8 cellular contexts compared by ENCODE assay signal in genomic region chr11:706957-707816, GRCh38. TPM values are rescaled to one million over a fixed set of nuclear protein-coding genes. Genes with fewer than 3 reads are reported as not detected.
DNase-seq lines count a peak whose midpoint lies in the region; ATAC-seq and TF ChIP-seq lines count a peak whose summit lies in the region.

No MANE protein-coding gene starts in this region.

- no peaks in the 10 kb centered on the region for H3F3A ChIP-seq in PC-3 (ENCODE audit: low read length, unreplicated experiment)

- peaks cover 19% of the 10 kb centered on the region for H3K27me3 Mint-ChIP-seq in activated naive CD4-positive, alpha-beta T cell treated with anti-CD3 and anti-CD28 coated beads for 36 hours (ENCODE audit: low read depth)

- no peak overlapping the region for H3K4me3 Mint-ChIP-seq in activated naive CD4-positive, alpha-beta T cell treated with anti-CD3 and anti-CD28 coated beads for 36 hours

- H3K9me2 ChIP-seq in PC-3 (replicated peaks; ENCODE audit: low read length): no peaks in the 10 kb centered on the region

- peak; percentile 9 for ATAC-seq in PC-3
- no peak for ATAC-seq in GM18909 (IDR thresholded peaks at IDR 0.05; ENCODE audit: poor library complexity, unreplicated experiment)
- ATAC-seq in GM18511 (IDR thresholded peaks at IDR 0.05; ENCODE audit: unreplicated experiment): no peak

- no peak for TF ChIP-seq CTCF in PC-3 (conservative IDR thresholded peaks at IDR 0.05; ENCODE audit: low read depth, low read length)
- TF ChIP-seq CTCF in fibroblast of the aortic adventitia (IDR thresholded peaks at IDR 0.05; ENCODE audit: insufficient read depth, low read length): peak; percentile 27
- TF ChIP-seq CTCF in osteoblast (IDR thresholded peaks at IDR 0.05; ENCODE audit: extremely low read depth, low read depth, low read length): no peak

- peaks cover 5% of the 10 kb centered on the region for H3K4me1 Mint-ChIP-seq in activated naive CD4-positive, alpha-beta T cell treated with anti-CD3 and anti-CD28 coated beads for 36 hours (ENCODE audit: low read depth)

- DNase-seq in PC-3 (peak; percentile 31), fibroblast of the aortic adventitia (ENCODE audit: low read depth) (peak; percentile 43), osteoblast (ENCODE audit: insufficient read length, low spot score, missing footprints) (peak; percentile 95), GDM1 (lab: John Stamatoyannopoulos, UW) (no peak)
- DNase-seq in activated naive CD4-positive, alpha-beta T cell treated with anti-CD3 and anti-CD28 coated beads for 36 hours: no peak

- H3K27ac ChIP-seq in BLaER1 (no peak overlapping the region), PC-3 (ENCODE audit: low read length) (peak overlapping the region; percentile 80), osteoblast (ENCODE audit: low read depth, low read length) (no peak overlapping the region)

- peaks cover 47% of the 10 kb centered on the region for H3K79me2 ChIP-seq in PC-3 (ENCODE audit: low read length)
- H3K79me2 ChIP-seq in osteoblast (ENCODE audit: insufficient read depth, low read length): peaks cover 6% of the 10 kb centered on the region

- peaks cover 28% of the 10 kb centered on the region for H3K36me3 ChIP-seq in BLaER1
- no peaks in the 10 kb centered on the region for H3K36me3 ChIP-seq in PC-3 (ENCODE audit: low read depth, low read length)
- no peaks in the 10 kb centered on the region for H3K36me3 ChIP-seq in osteoblast (ENCODE audit: insufficient read depth, low read length)

- H3K9me3 Mint-ChIP-seq in activated naive CD4-positive, alpha-beta T cell treated with anti-CD3 and anti-CD28 coated beads for 36 hours: no peaks in the 10 kb centered on the region

- H4K20me1 ChIP-seq in BLaER1 (peaks cover 36% of the 10 kb centered on the region), PC-3 (ENCODE audit: low read length) (no peaks in the 10 kb centered on the region; the same call in 1 of the 2 replicates), osteoblast (ENCODE audit: insufficient read depth, low read length) (no peaks in the 10 kb centered on the region)

- H3K27ac Mint-ChIP-seq in activated naive CD4-positive, alpha-beta T cell treated with anti-CD3 and anti-CD28 coated beads for 36 hours: no peak overlapping the region

- POLR2A ChIA-PET in PC-3 (lab: Charles Lee; ENCODE audit: unreplicated experiment): no interaction called here

- no peak overlapping the region for H3K9ac ChIP-seq in BLaER1
- peak overlapping the region; percentile 88 for H3K9ac ChIP-seq in PC-3 (ENCODE audit: low read length)

- H3K36me3 Mint-ChIP-seq in activated naive CD4-positive, alpha-beta T cell treated with anti-CD3 and anti-CD28 coated beads for 36 hours (ENCODE audit: low read depth): no peaks in the 10 kb centered on the region

- BruUV-seq in PC-3 (replicated peaks; lab: Mats Ljungman, UMichigan): no TSS peak

- peaks cover 68% of the 10 kb centered on the region for H3K27me3 ChIP-seq in BLaER1
- no peaks in the 10 kb centered on the region for H3K27me3 ChIP-seq in PC-3 (ENCODE audit: low read length)
- H3K27me3 ChIP-seq in osteoblast (ENCODE audit: insufficient read depth, low read length): no peaks in the 10 kb centered on the region

- CTCF ChIA-PET in PC-3 (lab: Charles Lee): interaction anchor here (0.6 kb wide), 1 partner anchor 10 kb away, joined by 3 read pairs; no protein-coding TSS in a partner anchor
- CTCF ChIA-PET in activated naive CD4-positive, alpha-beta T cell treated with anti-CD3 and anti-CD28 coated beads for 36 hours (lab: Charles Lee): interaction anchor here (1.2 kb wide), 1 partner anchor 153 kb away, joined by 3 read pairs; no protein-coding TSS in a partner anchor

- intact Hi-C loops in PC-3 (cut with micrococcal nuclease): no loop called here
- intact Hi-C loops in activated naive CD4-positive, alpha-beta T cell treated with anti-CD3 and anti-CD28 coated beads for 36 hours (cut with micrococcal nuclease): no loop called here

- H3K9me3 ChIP-seq in BLaER1 (peaks cover under 1% of the 10 kb centered on the region; the same call in 1 of the 2 replicates), PC-3 (ENCODE audit: low read length) (no peaks in the 10 kb centered on the region), osteoblast (ENCODE audit: low read depth, low read length) (no peaks in the 10 kb centered on the region)

- peaks cover 42% of the 10 kb centered on the region for H3K4me1 ChIP-seq in BLaER1
- peaks cover 41% of the 10 kb centered on the region for H3K4me1 ChIP-seq in PC-3 (ENCODE audit: insufficient read depth, low read length)
- peaks cover 19% of the 10 kb centered on the region for H3K4me1 ChIP-seq in osteoblast (ENCODE audit: insufficient read depth, low read length)

- H2AFZ ChIP-seq in PC-3 (ENCODE audit: low read length): peak overlapping the region; percentile 65; the same call in 1 of the 2 replicates
- H2AFZ ChIP-seq in osteoblast (ENCODE audit: low read length): peak overlapping the region; percentile 65

- no peak overlapping the region for H3K4me3 ChIP-seq in BLaER1
- H3K4me3 ChIP-seq in PC-3 (ENCODE audit: low read length): peak overlapping the region; percentile 97
- H3K4me3 ChIP-seq in fibroblast of the aortic adventitia (ENCODE audit: low read depth, low read length): peak overlapping the region; percentile 87
- peak overlapping the region; percentile 78 for H3K4me3 ChIP-seq in osteoblast (ENCODE audit: insufficient read depth, low read length)

- peak overlapping the region; percentile 26; the same call in 1 of the 2 replicates for H3K4me2 ChIP-seq in BLaER1
- peak overlapping the region; percentile 99 for H3K4me2 ChIP-seq in PC-3 (ENCODE audit: low read length)
- H3K4me2 ChIP-seq in osteoblast (ENCODE audit: insufficient read depth, low read length): peak overlapping the region; percentile 84

RNA-seq across cellular contexts. Expression of gene EPS8L2, which starts 1.2 kb away (rescaled TPM):
- total RNA-seq in PC-3 (2014; rRNA removed): 127 and 200 TPM in 2 replicates
- total RNA-seq in fibroblast of the aortic adventitia (ENCODE audit: low replicate concordance): 47.9 and 49.2 TPM in 2 replicates
- total RNA-seq in osteoblast: 29.7 and 30.1 TPM in 2 replicates
- total RNA-seq in activated naive CD4-positive, alpha-beta T cell treated with anti-CD3 and anti-CD28 coated beads for 36 hours: 1 to 10 TPM; 7.1 to 8.1 TPM

RNA-seq across cellular contexts. Expression of gene TMEM80, which starts 11.6 kb away (rescaled TPM):
- total RNA-seq in PC-3 (2014; rRNA removed) (10.8 and 16.2 TPM in 2 replicates), fibroblast of the aortic adventitia (ENCODE audit: low replicate concordance) (3.6 and 9.4 TPM in 2 replicates), osteoblast (17.4 and 21.2 TPM in 2 replicates)
- 1 to 10 TPM; 5.6 to 6.0 TPM for total RNA-seq in activated naive CD4-positive, alpha-beta T cell treated with anti-CD3 and anti-CD28 coated beads for 36 hours

RNA-seq across cellular contexts. Expression of gene DEAF1, which starts 12.2 kb away (rescaled TPM):
- total RNA-seq in PC-3 (2014; rRNA removed) (31.9 and 42.8 TPM in 2 replicates), fibroblast of the aortic adventitia (ENCODE audit: low replicate concordance) (26.7 and 40.0 TPM in 2 replicates), osteoblast (38.0 and 44.2 TPM in 2 replicates)
- total RNA-seq in activated naive CD4-positive, alpha-beta T cell treated with anti-CD3 and anti-CD28 coated beads for 36 hours: 10 to 100 TPM; 57.5 to 67.9 TPM

RNA-seq across cellular contexts. Expression of gene TALDO1, which starts 40.1 kb away (rescaled TPM):
- 287 and 326 TPM in 2 replicates for total RNA-seq in PC-3 (2014; rRNA removed)
- total RNA-seq in fibroblast of the aortic adventitia (ENCODE audit: low replicate concordance): 123 and 146 TPM in 2 replicates
- total RNA-seq in osteoblast: 204 TPM in 2 replicates
- 100 to 1,000 TPM; 327 to 360 TPM for total RNA-seq in activated naive CD4-positive, alpha-beta T cell treated with anti-CD3 and anti-CD28 coated beads for 36 hours

Comparison
In these comparisons a context has a peak if more than half of its experiments do, and no peak if none do; other contexts are left out.
1. H3K4me2 ChIP-seq: peak in every context shown above with its lines; median percentile 99 in PC-3; 84 in osteoblast; 26 in BLaER1.
2. DNase-seq: peak in PC-3 (single experiment), fibroblast of the aortic adventitia (single experiment) and osteoblast (single experiment); none in GDM1 (single experiment) and activated naive CD4-positive, alpha-beta T cell treated with anti-CD3 and anti-CD28 coated beads for 36 hours (single experiment).